Comparison of ENCODE assay signal across 28 cellular contexts in the genomic region with DNA sequence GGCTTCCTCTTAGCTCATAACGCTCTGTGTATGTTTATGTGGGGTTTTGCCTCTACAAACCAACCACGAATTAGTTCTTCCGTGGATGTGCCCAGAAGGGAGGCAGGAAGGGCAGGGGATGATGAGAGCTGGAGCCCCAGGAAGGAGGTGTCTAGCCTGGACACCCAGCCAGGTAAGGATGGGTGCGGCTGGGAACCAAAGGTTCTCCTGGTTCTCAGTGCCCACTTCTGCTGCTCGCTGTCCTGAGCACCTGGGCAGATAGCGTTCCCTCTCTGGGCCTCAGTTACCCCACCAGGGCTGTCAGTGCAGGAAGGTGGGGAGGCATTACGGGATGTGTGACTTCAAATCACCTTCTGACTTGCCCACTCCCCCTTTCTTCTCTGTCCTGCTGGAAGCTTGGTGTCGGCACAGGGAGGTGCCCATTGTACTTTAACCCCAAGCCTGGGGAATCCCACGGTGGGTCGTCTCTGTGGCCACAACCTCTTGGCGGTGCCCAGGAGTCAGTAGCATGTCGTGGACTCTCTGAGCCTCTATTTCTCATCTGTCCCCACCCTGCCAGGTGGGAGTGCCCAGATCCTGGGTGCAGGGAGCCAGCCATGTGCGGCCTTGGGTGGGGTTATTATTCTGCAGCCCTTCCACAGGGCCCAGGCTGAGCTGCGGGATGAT. TPM values are rescaled to one million over a fixed set of nuclear protein-coding genes. Genes with fewer than 3 reads are reported as not detected.
DNase-seq lines count a peak whose midpoint lies in the region; ATAC-seq and TF ChIP-seq lines count a peak whose summit lies in the region.
"Had no signal": no experiment of that assay in that cellular context is flagged by ENCODE, and none has a peak within 500 bp of the region (broad histone marks: within the 10 kb centered on the region; RNA-seq: fewer than 3 reads in every experiment).

No MANE protein-coding gene starts in this region.

- H3K27ac Mint-ChIP-seq in CD14-positive monocyte: no peak overlapping the region
- H3K27ac Mint-ChIP-seq: activated CD4-positive, alpha-beta memory T cell treated with anti-CD3 and anti-CD28 coated beads, Interleukin-2, amount 10 ng/mL, durations not matched to agents 7 days and 5 days; activated naive CD4-positive, alpha-beta T cell treated with anti-CD3 and anti-CD28 coated beads, Interleukin-2, amount 50 U/mL, for 72 hours; activated T-helper 1 cell treated with anti-CD3 and anti-CD28 coated beads, Interleukin-12 subunit alpha, Interleukin-12 subunit beta, Interleukin-2, Interleukin-4 antibody, amounts not matched to agents 30 ng/mL and 10 ng/mL and 1 ng/mL, durations not matched to agents 14 hours and 24 hours and 36 hours had no signal

- no peaks in the 10 kb centered on the region for H3K27me3 ChIP-seq in BE2C
- H3K27me3 ChIP-seq in osteoblast (ENCODE audit: insufficient read depth, low read length): peaks cover 16% of the 10 kb centered on the region
- H3K27me3 ChIP-seq in SJCRH30: peaks cover 4% of the 10 kb centered on the region; the same call in 1 of the 2 replicates
- H3K27me3 ChIP-seq: colonic mucosa had no signal

- no peak overlapping the region for H3K4me2 ChIP-seq in osteoblast (ENCODE audit: insufficient read depth, low read length)

- H3K4me1 ChIP-seq in BE2C (peaks cover 14% of the 10 kb centered on the region), osteoblast (ENCODE audit: insufficient read depth, low read length) (no peaks in the 10 kb centered on the region), SJCRH30 (no peaks in the 10 kb centered on the region)
- H3K4me1 ChIP-seq: colonic mucosa had no signal

- H3K79me2 ChIP-seq in osteoblast (ENCODE audit: insufficient read depth, low read length): no peaks in the 10 kb centered on the region

- DNase-seq in BE2C: peak; percentile 3
- peak; percentile 36 for DNase-seq in CD14-positive monocyte (ENCODE audit: low spot score)
- peak; percentile 7 for DNase-seq in left cardiac atrium
- peak; percentile 66 for DNase-seq in osteoblast (ENCODE audit: insufficient read length, low spot score, missing footprints)
- no peak for DNase-seq in activated CD8-positive, alpha-beta memory T cell treated with anti-CD3 and anti-CD28 coated beads, Interleukin-2, amount 50 U/mL, for 48 hours
- no peak for DNase-seq in NCI-H345 treated with DMSO at 0.1 percent for 48 hours (lab: John Stamatoyannopoulos, UW; ENCODE audit: unreplicated experiment)
- no peak for DNase-seq in NCI-H69 (lab: John Stamatoyannopoulos, UW)
- DNase-seq in SJCRH30: no peak
- DNase-seq: activated CD4-positive, alpha-beta memory T cell treated with anti-CD3 and anti-CD28 coated beads, Interleukin-2, amount 10 ng/mL, durations not matched to agents 7 days and 5 days; activated CD4-positive, alpha-beta T cell treated with anti-CD3 and anti-CD28 coated beads for 1 hour; activated CD8-positive, alpha-beta memory T cell treated with anti-CD3 and anti-CD28 coated beads, Interleukin-2, amount 50 U/mL, for 4 hours; anterior cingulate cortex; C1 segment of cervical spinal cord; colonic mucosa; COR-L47; DMS53; effector CD8-positive, alpha-beta T cell; hypothalamus; Karpas-422; mesenchymal stem cell; NCI-H1436 treated with DMSO at 0.1 percent for 48 hours; NCI-H345; NCI-H82; stimulated activated CD4-positive, alpha-beta T cell treated with anti-CD3 and anti-CD28 coated beads, Interleukin-15, amount 100 ng/mL, for 24 hours; stimulated activated CD4-positive, alpha-beta T cell treated with anti-CD3 and anti-CD28 coated beads, Interleukin-4, amount 100 ng/mL, for 4 hours; trophoblast cell had no signal

- H4K20me1 ChIP-seq in osteoblast (ENCODE audit: insufficient read depth, low read length): no peaks in the 10 kb centered on the region

- H3K36me3 ChIP-seq in BE2C (no peaks in the 10 kb centered on the region), osteoblast (ENCODE audit: insufficient read depth, low read length) (no peaks in the 10 kb centered on the region), SJCRH30 (no peaks in the 10 kb centered on the region)
- H3K36me3 ChIP-seq: colonic mucosa had no signal

- H3K4me3 ChIP-seq in BE2C (ENCODE audit: low read depth, low read length) (no peak overlapping the region), osteoblast (ENCODE audit: insufficient read depth, low read length) (no peak overlapping the region), SJCRH30 (no peak overlapping the region)
- H3K4me3 ChIP-seq: colonic mucosa had no signal

- TF ChIP-seq CTCF in BE2C (IDR thresholded peaks at IDR 0.05; ENCODE audit: low read depth, low read length) (no peak), CD14-positive monocyte (IDR thresholded peaks at IDR 0.05) (no peak), osteoblast (IDR thresholded peaks at IDR 0.05; ENCODE audit: extremely low read depth, low read depth, low read length) (no peak)

- ATAC-seq in left cardiac atrium: no peak
- ATAC-seq: activated naive CD4-positive, alpha-beta T cell treated with anti-CD3 and anti-CD28 coated beads, Interleukin-2, amount 50 U/mL, for 72 hours had no signal

- H3K27ac ChIP-seq in osteoblast (ENCODE audit: low read depth, low read length) (no peak overlapping the region), SJCRH30 (no peak overlapping the region)
- H3K27ac ChIP-seq: colonic mucosa had no signal

- H3K9me3 ChIP-seq in BE2C (no peaks in the 10 kb centered on the region), osteoblast (ENCODE audit: low read depth, low read length) (no peaks in the 10 kb centered on the region), SJCRH30 (replicated peaks) (no peaks in the 10 kb centered on the region)
- H3K9me3 ChIP-seq: colonic mucosa had no signal

- no peak overlapping the region for H3K4me3 Mint-ChIP-seq in CD14-positive monocyte
- H3K4me3 Mint-ChIP-seq: activated CD4-positive, alpha-beta memory T cell treated with anti-CD3 and anti-CD28 coated beads, Interleukin-2, amount 10 ng/mL, durations not matched to agents 7 days and 5 days; activated T-helper 1 cell treated with anti-CD3 and anti-CD28 coated beads, Interleukin-12 subunit alpha, Interleukin-12 subunit beta, Interleukin-2, Interleukin-4 antibody, amounts not matched to agents 30 ng/mL and 10 ng/mL and 1 ng/mL, durations not matched to agents 14 hours and 24 hours and 36 hours had no signal

- no peaks in the 10 kb centered on the region for H3K36me3 Mint-ChIP-seq in CD14-positive monocyte
- H3K36me3 Mint-ChIP-seq: activated naive CD4-positive, alpha-beta T cell treated with anti-CD3 and anti-CD28 coated beads, Interleukin-2, amount 50 U/mL, for 72 hours had no signal

- intact Hi-C loops in CD14-positive monocyte (cut with micrococcal nuclease) (no loop called here), left cardiac atrium (cut with DNase I) (loop anchor here (5.0 kb wide), 2 partner anchors 305 to 375 kb away; partner anchors contain the start of gene UNC5B (in 1 of the 2))

- peaks cover 5 to 10% (median 7%) of the 10 kb centered on the region in 3 donors for H3K27me3 Mint-ChIP-seq in CD14-positive monocyte (ENCODE audit: low read depth in 3 of 3)
- H3K27me3 Mint-ChIP-seq: activated CD4-positive, alpha-beta memory T cell treated with anti-CD3 and anti-CD28 coated beads, Interleukin-2, amount 10 ng/mL, durations not matched to agents 7 days and 5 days had no signal

- H3K9me3 Mint-ChIP-seq in CD14-positive monocyte: peaks cover 1 to 7% (median 3%) of the 10 kb centered on the region in 7 donors
- H3K9me3 Mint-ChIP-seq: activated CD4-positive, alpha-beta memory T cell treated with anti-CD3 and anti-CD28 coated beads, Interleukin-2, amount 10 ng/mL, durations not matched to agents 7 days and 5 days; activated T-helper 1 cell treated with anti-CD3 and anti-CD28 coated beads, Interleukin-12 subunit alpha, Interleukin-12 subunit beta, Interleukin-2, Interleukin-4 antibody, amounts not matched to agents 30 ng/mL and 10 ng/mL and 1 ng/mL, durations not matched to agents 14 hours and 24 hours and 36 hours had no signal

- no peak overlapping the region for H2AFZ ChIP-seq in osteoblast (ENCODE audit: low read length)

- no peaks in the 10 kb centered on the region for H3K4me1 Mint-ChIP-seq in CD14-positive monocyte
- H3K4me1 Mint-ChIP-seq: activated CD4-positive, alpha-beta memory T cell treated with anti-CD3 and anti-CD28 coated beads, Interleukin-2, amount 10 ng/mL, durations not matched to agents 7 days and 5 days had no signal

RNA-seq across cellular contexts. Expression of gene PCBD1, which starts 18.7 kb away (rescaled TPM):
- polyA plus RNA-seq in BE2C (2012; ENCODE audit: insufficient read depth, insufficient read length, low read depth): 93.5 TPM
- 10 to 100 TPM; 21.3 to 28.3 TPM for polyA plus RNA-seq in CD14-positive monocyte
- total RNA-seq in left cardiac atrium (100 to 1,000 TPM; 103 to 116 TPM), osteoblast (19.9 and 21.8 TPM in 2 replicates)
- total RNA-seq in SJCRH30 (2014; rRNA removed; shearing (Covaris generic)): 25.5 TPM in 2 replicates

Comparison
In these comparisons a context has a peak if more than half of its experiments do, and no peak if none do; other contexts are left out.
1. DNase-seq: peak in BE2C (single experiment), CD14-positive monocyte (single experiment), left cardiac atrium (single experiment) and osteoblast (single experiment); none in activated CD8-positive, alpha-beta memory T cell treated with anti-CD3 and anti-CD28 coated beads, Interleukin-2, amount 50 U/mL, for 48 hours (single experiment), NCI-H345 treated with DMSO at 0.1 percent for 48 hours (single experiment), NCI-H69 (single experiment) and SJCRH30 (0 of 2).
2. intact Hi-C loops: an anchor here in left cardiac atrium (5.0 kb wide); none called in CD14-positive monocyte.